ENCODE assay signal across 10 cellular contexts in genomic region chr14:29584992-29585391, GRCh38.
DNase-seq lines count a peak whose midpoint lies in the region; ATAC-seq and TF ChIP-seq lines count a peak whose summit lies in the region.
"Had no signal": no experiment of that assay in that cellular context is flagged by ENCODE, and none has a peak within 500 bp of the region (broad histone marks: within the 10 kb centered on the region; RNA-seq: fewer than 3 reads in every experiment).

No MANE protein-coding gene starts in this region.

- peak overlapping the region; percentile 16; the same call in 1 of the 2 replicates for H3K27ac ChIP-seq in ACC112 (ENCODE audit: low read depth, low read length)
- H3K27ac ChIP-seq in lung (ENCODE audit: low read depth in 1 of 2, low read length in 1 of 2): no peak overlapping the region
- H3K27ac ChIP-seq in CD8-positive, alpha-beta memory T cell (ENCODE audit: low read depth, low read length): no peak overlapping the region
- H3K27ac ChIP-seq: C4-2B, uterus had no signal

- H3K4me1 Mint-ChIP-seq in activated CD8-positive, alpha-beta T cell treated with anti-CD3 and anti-CD28 coated beads, Interleukin-2, amount 10 ng/mL, durations not matched to agents 7 days and 5 days (ENCODE audit: low read depth): no peaks in the 10 kb centered on the region
- no peaks in the 10 kb centered on the region for H3K4me1 Mint-ChIP-seq in CD8-positive, alpha-beta memory T cell

- no peaks in the 10 kb centered on the region for H3K36me3 ChIP-seq in ACC112 (ENCODE audit: insufficient read depth, low read length)
- no peaks in the 10 kb centered on the region for H3K36me3 ChIP-seq in lung (ENCODE audit: control insufficient read depth in 2 of 2, insufficient read depth in 2 of 2, low read length in 2 of 2)
- no peaks in the 10 kb centered on the region for H3K36me3 ChIP-seq in CD8-positive, alpha-beta memory T cell (ENCODE audit: insufficient read depth, low read length)
- H3K36me3 ChIP-seq: uterus had no signal

- peak overlapping the region; percentile 60 for H2AFZ ChIP-seq in ACC112 (ENCODE audit: low read length, unreplicated experiment)

- H3K27me3 ChIP-seq in ACC112 (ENCODE audit: insufficient read depth, low read length) (no peaks in the 10 kb centered on the region), lung (ENCODE audit: control insufficient read depth, insufficient read depth) (no peaks in the 10 kb centered on the region)
- H3K27me3 ChIP-seq in CD8-positive, alpha-beta memory T cell (ENCODE audit: insufficient read depth, low read length, poor library complexity, severe bottlenecking): no peaks in the 10 kb centered on the region
- H3K27me3 ChIP-seq: uterus had no signal

- H3K27me3 Mint-ChIP-seq in activated CD8-positive, alpha-beta T cell treated with anti-CD3 and anti-CD28 coated beads, Interleukin-2, amount 10 ng/mL, durations not matched to agents 7 days and 5 days (ENCODE audit: low read depth): no peaks in the 10 kb centered on the region
- H3K27me3 Mint-ChIP-seq in CD8-positive, alpha-beta memory T cell: peaks cover 0 to 2% of the 10 kb centered on the region in 2 donors

- peaks cover under 1% of the 10 kb centered on the region for H3K9me3 Mint-ChIP-seq in activated CD8-positive, alpha-beta T cell treated with anti-CD3 and anti-CD28 coated beads, Interleukin-2, amount 10 ng/mL, durations not matched to agents 7 days and 5 days (ENCODE audit: insufficient read depth)
- H3K9me3 Mint-ChIP-seq in CD8-positive, alpha-beta memory T cell: peaks cover 0 to 38% (median 11%) of the 10 kb centered on the region in 5 donors

- H3K79me2 ChIP-seq in ACC112 (ENCODE audit: control insufficient read depth, insufficient read depth, low read length, unreplicated experiment): no peaks in the 10 kb centered on the region

- CTCF ChIA-PET in activated CD8-positive, alpha-beta T cell treated with anti-CD3 and anti-CD28 coated beads, Interleukin-2, amount 10 ng/mL, durations not matched to agents 7 days and 5 days (lab: Charles Lee): no interaction called here
- CTCF ChIA-PET in CD8-positive, alpha-beta memory T cell (lab: Charles Lee): no interaction called here

- peak; percentile 78 for DNase-seq in NCI-H1436 treated with DMSO at 0.1 percent for 48 hours (lab: John Stamatoyannopoulos, UW)
- peak; percentile 8 for DNase-seq in cerebellar cortex (ENCODE audit: low spot score)
- DNase-seq in lung (ENCODE audit: low spot score): peak; percentile 61
- DNase-seq in activated CD8-positive, alpha-beta T cell treated with anti-CD3 and anti-CD28 coated beads, Interleukin-2, amount 10 ng/mL, durations not matched to agents 7 days and 5 days: no peak
- no peak for DNase-seq in CD8-positive, alpha-beta memory T cell
- no peak for DNase-seq in SK-N-DZ (ENCODE audit: low spot score)

- H3K36me3 Mint-ChIP-seq in activated CD8-positive, alpha-beta T cell treated with anti-CD3 and anti-CD28 coated beads, Interleukin-2, amount 10 ng/mL, durations not matched to agents 7 days and 5 days (ENCODE audit: low read depth): no peaks in the 10 kb centered on the region
- no peaks in the 10 kb centered on the region for H3K36me3 Mint-ChIP-seq in CD8-positive, alpha-beta memory T cell

- H3K4me3 Mint-ChIP-seq in activated CD8-positive, alpha-beta T cell treated with anti-CD3 and anti-CD28 coated beads, Interleukin-2, amount 10 ng/mL, durations not matched to agents 7 days and 5 days: no peak overlapping the region
- H3K4me3 Mint-ChIP-seq in CD8-positive, alpha-beta memory T cell: no peak overlapping the region

- 33 to 42% methylated on average over 8 of the region's 8 CpGs for WGBS in lung, 2 donors

- no peaks in the 10 kb centered on the region for H3K9me3 ChIP-seq in lung (ENCODE audit: control insufficient read depth in 2 of 2, insufficient read depth in 1 of 2, low read length in 1 of 2)
- H3K9me3 ChIP-seq in CD8-positive, alpha-beta memory T cell (ENCODE audit: low read length): no peaks in the 10 kb centered on the region
- H3K9me3 ChIP-seq: uterus had no signal

- H3K4me3 ChIP-seq in ACC112 (ENCODE audit: low read depth, low read length) (peak overlapping the region; percentile 51; the same call in 1 of the 2 replicates), lung (no peak overlapping the region)
- H3K4me3 ChIP-seq in CD8-positive, alpha-beta memory T cell (ENCODE audit: low read length): no peak overlapping the region
- H3K4me3 ChIP-seq: uterus had no signal

- no peak overlapping the region for H3K27ac Mint-ChIP-seq in activated CD8-positive, alpha-beta T cell treated with anti-CD3 and anti-CD28 coated beads, Interleukin-2, amount 10 ng/mL, durations not matched to agents 7 days and 5 days
- H3K27ac Mint-ChIP-seq in CD8-positive, alpha-beta memory T cell: no peak overlapping the region

- POLR2A ChIA-PET in activated CD8-positive, alpha-beta T cell treated with anti-CD3 and anti-CD28 coated beads, Interleukin-2, amount 10 ng/mL, durations not matched to agents 7 days and 5 days (lab: Charles Lee): no interaction called here
- POLR2A ChIA-PET in CD8-positive, alpha-beta memory T cell (lab: Charles Lee): no interaction called here

- peak; percentile 90 for ATAC-seq in lung (ENCODE audit: insufficient read depth, low FRiP score)
- ATAC-seq in activated CD8-positive, alpha-beta T cell treated with anti-CD3 and anti-CD28 coated beads, Interleukin-2, amount 10 ng/mL, durations not matched to agents 7 days and 5 days: no peak
- ATAC-seq in GM21447 (IDR thresholded peaks at IDR 0.05; ENCODE audit: unreplicated experiment): no peak

- no peak for TF ChIP-seq CTCF in lung (IDR thresholded peaks at IDR 0.05; ENCODE audit: control extremely low read depth, extremely low read depth)

- peaks cover 20% of the 10 kb centered on the region for H3K4me1 ChIP-seq in ACC112 (ENCODE audit: control insufficient read depth, insufficient read depth, low read length, unreplicated experiment)
- no peaks in the 10 kb centered on the region for H3K4me1 ChIP-seq in lung (ENCODE audit: control insufficient read depth in 2 of 2, insufficient read depth in 2 of 2, low read length in 2 of 2)
- H3K4me1 ChIP-seq in CD8-positive, alpha-beta memory T cell (ENCODE audit: insufficient read depth, low read length): no peaks in the 10 kb centered on the region
- H3K4me1 ChIP-seq: uterus had no signal

Comparison
In these comparisons a context has a peak if more than half of its experiments do, and no peak if none do; other contexts are left out.
1. DNase-seq: peak in NCI-H1436 treated with DMSO at 0.1 percent for 48 hours (single experiment), cerebellar cortex (single experiment) and lung (single experiment); none in activated CD8-positive, alpha-beta T cell treated with anti-CD3 and anti-CD28 coated beads, Interleukin-2, amount 10 ng/mL, durations not matched to agents 7 days and 5 days (single experiment), CD8-positive, alpha-beta memory T cell (0 of 5) and SK-N-DZ (single experiment).